In the genomic region with DNA sequence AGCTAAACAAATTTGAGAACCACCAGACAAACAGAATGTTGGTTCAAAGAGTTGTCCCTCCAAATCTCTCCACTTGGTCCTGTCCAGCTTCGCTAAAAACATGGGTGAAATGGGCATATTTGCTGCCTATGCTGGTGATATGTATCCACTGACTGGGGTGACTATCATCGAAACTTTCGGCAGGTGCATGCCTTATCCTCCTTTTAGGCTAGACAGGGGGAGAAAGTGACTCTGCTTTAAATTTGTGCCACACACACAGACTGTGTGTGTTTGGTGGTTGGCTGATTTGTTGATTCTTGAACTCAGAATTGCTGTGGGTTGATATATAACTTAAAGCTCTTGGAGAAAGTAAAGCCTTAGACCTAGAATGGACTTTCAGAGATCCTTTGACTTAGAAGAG, we compare ENCODE assay signal across 25 cellular contexts.
"Had no signal": no experiment of that assay in that cellular context is flagged by ENCODE, and none has a peak within 500 bp of the region (broad histone marks: within the 10 kb centered on the region; RNA-seq: fewer than 3 reads in every experiment).

No MANE protein-coding gene starts in this region.

- DNase-seq: colonic mucosa; cortex of kidney; dermis blood vessel endothelial cell; dorsolateral prefrontal cortex; effector CD4-positive, alpha-beta T cell; effector CD8-positive, alpha-beta T cell; effector memory CD4-positive, alpha-beta T cell; effector memory CD8-positive, alpha-beta T cell; endodermal cell; erythroblast; esophagus squamous epithelium; foreskin fibroblast; foreskin keratinocyte; foreskin melanocyte; gastrocnemius medialis; glutamatergic neuron; head of caudate nucleus; heart left ventricle; heart right ventricle had no signal

- H3K36me3 ChIP-seq: colonic mucosa, esophagus muscularis mucosa, esophagus squamous epithelium, gastrocnemius medialis, gastroesophageal sphincter, heart left ventricle, heart right ventricle had no signal

- ATAC-seq: effector memory CD8-positive, alpha-beta T cell; esophagus mucosa; foreskin keratinocyte; gastrocnemius medialis; gastroesophageal sphincter; heart left ventricle; heart right ventricle had no signal

- H3K4me1 ChIP-seq: colonic mucosa had no signal

- FAIRE-seq: endothelial cell of umbilical vein had no signal

- H3K4me3 ChIP-seq: colonic mucosa, coronary artery, dorsolateral prefrontal cortex, esophagus muscularis mucosa, esophagus squamous epithelium, gastrocnemius medialis, gastroesophageal sphincter, heart left ventricle, heart right ventricle had no signal

- H3K27ac ChIP-seq: colonic mucosa, coronary artery, dorsolateral prefrontal cortex, epithelial cell of prostate, esophagus muscularis mucosa, esophagus squamous epithelium, foreskin keratinocyte, gastrocnemius medialis, gastroesophageal sphincter, heart left ventricle, heart right ventricle had no signal

- H3K9me3 ChIP-seq: colonic mucosa, esophagus muscularis mucosa, esophagus squamous epithelium, gastrocnemius medialis, gastroesophageal sphincter, heart left ventricle, heart right ventricle had no signal

- H3K27me3 ChIP-seq: colonic mucosa, dorsolateral prefrontal cortex, esophagus muscularis mucosa, esophagus squamous epithelium, foreskin keratinocyte, gastrocnemius medialis, gastroesophageal sphincter, heart left ventricle, heart right ventricle had no signal
